Comparison of ENCODE assay signal across 8 cellular contexts in genomic region chr7:148503900-148504487, GRCh38.
DNase-seq lines count a peak whose midpoint lies in the region; ATAC-seq, FAIRE-seq and TF ChIP-seq lines count a peak whose summit lies in the region.

No MANE protein-coding gene starts in this region.

- H3K9me3 ChIP-seq in vagina: no peaks in the 10 kb centered on the region

- no peak for TF ChIP-seq POLR2A in vagina (IDR thresholded peaks at IDR 0.05)

- H3K36me3 Mint-ChIP-seq in WTC11: no peaks in the 10 kb centered on the region

- peak; percentile 49 for DNase-seq in G401 (ENCODE audit: low spot score)
- DNase-seq in M059J (ENCODE audit: low read depth): peak; percentile 38
- DNase-seq in WTC11 (ENCODE audit: low spot score): no peak
- DNase-seq in vagina (ENCODE audit: extremely low spot score in 2 of 2): no peak
- no peak for DNase-seq in NCI-H1436 treated with DMSO at 0.1 percent for 48 hours (lab: John Stamatoyannopoulos, UW)
- no peak for DNase-seq in activated CD4-positive, alpha-beta T cell treated with anti-CD3 and anti-CD28 coated beads, Interleukin-2, amount 50 U/mL, for 1 hour
- DNase-seq in hepatic stellate cell (ENCODE audit: low spot score): no peak

- peaks cover 33% of the 10 kb centered on the region for H3K4me1 Mint-ChIP-seq in WTC11

- CTCF ChIA-PET in WTC11 (lab: Charles Lee): no interaction called here

- no peaks in the 10 kb centered on the region for H3K4me1 ChIP-seq in vagina

- H3K4me3 ChIP-seq in vagina: no peak overlapping the region

- in situ Hi-C loops in G401 (cut with HindIII; ENCODE audit: low sequenced_read_pairs): no loop called here

- H3K9me3 Mint-ChIP-seq in WTC11: no peaks in the 10 kb centered on the region

- ATAC-seq in WTC11: no peak

- no peaks in the 10 kb centered on the region for H3K27me3 ChIP-seq in vagina

- H3K27ac ChIP-seq in vagina: no peak overlapping the region

- POLR2A ChIA-PET in WTC11 (lab: Charles Lee): no interaction called here

- H3K27me3 Mint-ChIP-seq in WTC11 (ENCODE audit: low read depth): no peaks in the 10 kb centered on the region

- no peaks in the 10 kb centered on the region for H3K36me3 ChIP-seq in vagina

- no peak overlapping the region for H3K4me3 Mint-ChIP-seq in WTC11

- TF ChIP-seq CTCF in WTC11 (IDR thresholded peaks at IDR 0.05) (peak; percentile 28), vagina (IDR thresholded peaks at IDR 0.05) (peak; percentile 47 to 64 (median 61))

- intact Hi-C loops in vagina (cut with DNase I): loop anchor here (10.0 kb wide), 1 partner anchor 461 kb away; no protein-coding TSS in a partner anchor

- no peak overlapping the region for H3K27ac Mint-ChIP-seq in WTC11

- FAIRE-seq in islet of Langerhans (lab: Jason Lieb, UNC): peak; percentile 98

TF ChIP-seq in WTC11, 78 proteins besides CTCF, POLR2A, EP300 and RAD21:
- TF ChIP-seq JAZF1 (CRISPR knock-in tag; IDR thresholded peaks at IDR 0.05): no peak
- no peak for TF ChIP-seq CREM (CRISPR knock-in tag; IDR thresholded peaks at IDR 0.05)
- no peak for TF ChIP-seq ZNF281 (CRISPR knock-in tag; IDR thresholded peaks at IDR 0.05)
- no peak for TF ChIP-seq ZNF121 (CRISPR knock-in tag; IDR thresholded peaks at IDR 0.05)
- TF ChIP-seq NFE2L1 (CRISPR knock-in tag; IDR thresholded peaks at IDR 0.05): no peak
- TF ChIP-seq ARID4B (CRISPR knock-in tag; IDR thresholded peaks at IDR 0.05; ENCODE audit: borderline replicate concordance): no peak
- no peak for TF ChIP-seq ELF4 (CRISPR knock-in tag; IDR thresholded peaks at IDR 0.05; ENCODE audit: low read depth)
- TF ChIP-seq SOX15 (CRISPR knock-in tag; IDR thresholded peaks at IDR 0.05): no peak
- TF ChIP-seq MYBL2 (CRISPR knock-in tag; IDR thresholded peaks at IDR 0.05): no peak
- TF ChIP-seq EMX1 (CRISPR knock-in tag; IDR thresholded peaks at IDR 0.05): no peak
- TF ChIP-seq ZSCAN18 (CRISPR knock-in tag; IDR thresholded peaks at IDR 0.05): no peak
- TF ChIP-seq HMGXB4 (CRISPR knock-in tag; IDR thresholded peaks at IDR 0.05): no peak
- no peak for TF ChIP-seq CREB1 (CRISPR knock-in tag; IDR thresholded peaks at IDR 0.05)
TF ChIP-seq in WTC11: peak in this region for 0.

Comparison
In these comparisons a context has a peak if more than half of its experiments do, and no peak if none do; other contexts are left out.
1. DNase-seq: peak in G401 (single experiment) and M059J (single experiment); none in WTC11 (single experiment), vagina (0 of 2), NCI-H1436 treated with DMSO at 0.1 percent for 48 hours (single experiment), activated CD4-positive, alpha-beta T cell treated with anti-CD3 and anti-CD28 coated beads, Interleukin-2, amount 50 U/mL, for 1 hour (single experiment) and hepatic stellate cell (single experiment).